Comparison of ENCODE assay signal across 8 cellular contexts in genomic region chr6:105135907-105136432, GRCh38. TPM values are rescaled to one million over a fixed set of nuclear protein-coding genes. Genes with fewer than 3 reads are reported as not detected.
A peak's percentile ranks its signal among the peaks of the same experiment; 100 is the strongest.
DNase-seq lines count a peak whose midpoint lies in the region; ATAC-seq, FAIRE-seq and TF ChIP-seq lines count a peak whose summit lies in the region.

No MANE protein-coding gene starts in this region.

- H3K4me3 ChIP-seq in endothelial cell of umbilical vein (replicated peaks in 1 of 3; ENCODE audit: insufficient read depth in 1 of 3, low read depth in 1 of 3, low read length in 3 of 3) (peak overlapping the region; percentile 53 to 96 (median 76)), neural cell (ENCODE audit: low read length) (peak overlapping the region; percentile 86)

- no peaks in the 10 kb centered on the region for H3K9me2 ChIP-seq in neural cell (ENCODE audit: insufficient read depth, low read length)

- no peaks in the 10 kb centered on the region for H3K9me1 ChIP-seq in endothelial cell of umbilical vein (replicated peaks; ENCODE audit: control insufficient read depth, extremely low read depth, insufficient read depth, low read length)

- H3K4me1 ChIP-seq in ES-I3 (ENCODE audit: insufficient read depth, low read length) (no peaks in the 10 kb centered on the region; the same call in 1 of the 2 replicates), endothelial cell of umbilical vein (ENCODE audit: control insufficient read depth, extremely low read depth, insufficient read depth, low read length) (peaks cover 11% of the 10 kb centered on the region)

- H2AFZ ChIP-seq in endothelial cell of umbilical vein (ENCODE audit: low read depth, low read length): peak overlapping the region; percentile 100
- H2AFZ ChIP-seq in neural cell (ENCODE audit: low read depth, low read length): no peak overlapping the region

- H3K27ac ChIP-seq in endothelial cell of umbilical vein (ENCODE audit: insufficient read depth, low read depth, low read length) (no peak overlapping the region), neural cell (ENCODE audit: low read length) (no peak overlapping the region)

- BruUV-seq in endothelial cell of umbilical vein (replicated peaks; lab: Mats Ljungman, UMichigan): no TSS peak

- H3K9ac ChIP-seq in ES-I3 (ENCODE audit: low read depth, low read length) (peak overlapping the region; percentile 86), endothelial cell of umbilical vein (replicated peaks; ENCODE audit: extremely low read depth, insufficient read depth, low read length) (peak overlapping the region; percentile 63), neural cell (ENCODE audit: low read length) (peak overlapping the region; percentile 43)

- CTCF ChIA-PET in endothelial cell of umbilical vein (lab: Charles Lee): interaction anchor here (0.8 to 1.9 kb wide), 14 partner anchors 9 to 266 kb away, joined by 3 to 29 read pairs (median 4); partner anchors contain the start of gene PREP

- DNase-seq in NCI-H774 (lab: John Stamatoyannopoulos, UW): peak; percentile 24
- DNase-seq in endothelial cell of umbilical vein (ENCODE audit: low read depth, low spot score): peak; percentile 18
- DNase-seq in H4 (ENCODE audit: low spot score): no peak
- no peak for DNase-seq in cerebellum (ENCODE audit: low spot score)

- POLR2A ChIA-PET in endothelial cell of umbilical vein (lab: Charles Lee): no interaction called here

- H4K20me1 ChIP-seq in endothelial cell of umbilical vein (replicated peaks; ENCODE audit: control insufficient read depth, extremely low read depth, insufficient read depth, low read length): no peaks in the 10 kb centered on the region
- H4K20me1 ChIP-seq in neural cell (ENCODE audit: insufficient read depth): no peaks in the 10 kb centered on the region

- H3K27me3 ChIP-seq in endothelial cell of umbilical vein (ENCODE audit: control insufficient read depth in 2 of 2, insufficient read depth in 2 of 2, low read length in 2 of 2) (no peaks in the 10 kb centered on the region), neural cell (ENCODE audit: insufficient read depth, low read depth, low read length) (peaks cover 27% of the 10 kb centered on the region)

- H3K4me2 ChIP-seq in endothelial cell of umbilical vein (ENCODE audit: insufficient read depth, low read length): peak overlapping the region; percentile 86
- peak overlapping the region; percentile 57 for H3K4me2 ChIP-seq in neural cell (ENCODE audit: low read length)

- H3K79me2 ChIP-seq in endothelial cell of umbilical vein (ENCODE audit: control insufficient read depth, insufficient read depth, low read length) (no peaks in the 10 kb centered on the region), neural cell (replicated peaks; ENCODE audit: insufficient read depth, low read length) (no peaks in the 10 kb centered on the region)

- no peak for TF ChIP-seq POLR2A in endothelial cell of umbilical vein (IDR thresholded peaks at IDR 0.05; ENCODE audit: low read depth, low read length)

- TF ChIP-seq CTCF in endothelial cell of umbilical vein (IDR thresholded peaks at IDR 0.05; ENCODE audit: extremely low read depth in 1 of 2, insufficient read depth in 1 of 2, low read depth in 1 of 2, low read length in 2 of 2): no peak
- no peak for TF ChIP-seq CTCF in neural cell (IDR thresholded peaks at IDR 0.05; ENCODE audit: poor library complexity, severe bottlenecking)

- H3F3A ChIP-seq in neural cell (ENCODE audit: insufficient read depth, low read length, poor library complexity, severe bottlenecking): no peaks in the 10 kb centered on the region

- no peak for TF ChIP-seq RAD21 in neural cell (conservative IDR thresholded peaks at IDR 0.05)

- no peaks in the 10 kb centered on the region for H3K9me3 ChIP-seq in ES-I3 (ENCODE audit: control insufficient read depth, insufficient read depth, low read length)
- H3K9me3 ChIP-seq in endothelial cell of umbilical vein (replicated peaks; ENCODE audit: control insufficient read depth, insufficient read depth, low read length): no peaks in the 10 kb centered on the region
- H3K9me3 ChIP-seq in neural cell (ENCODE audit: low read length): no peaks in the 10 kb centered on the region

- dilution Hi-C loops in endothelial cell of umbilical vein (cut with MboI; ENCODE audit: extremely low pct_ligation_motif_present, low sequenced_read_pairs): no loop called here

- H3K36me3 ChIP-seq in ES-I3 (ENCODE audit: insufficient read depth, low read length) (no peaks in the 10 kb centered on the region), endothelial cell of umbilical vein (ENCODE audit: control insufficient read depth in 2 of 2, extremely low read depth in 1 of 2, insufficient read depth in 2 of 2, low read length in 2 of 2) (no peaks in the 10 kb centered on the region), neural cell (ENCODE audit: insufficient read depth, low read length) (no peaks in the 10 kb centered on the region)

- peak; percentile 50 for FAIRE-seq in endothelial cell of umbilical vein (lab: Jason Lieb, UNC)

- ATAC-seq in HG03108 (IDR thresholded peaks at IDR 0.05; ENCODE audit: unreplicated experiment) (no peak), HG03457 (IDR thresholded peaks at IDR 0.05; ENCODE audit: unreplicated experiment) (no peak)

- TF ChIP-seq EP300 in neural cell (conservative IDR thresholded peaks at IDR 0.05; ENCODE audit: poor library complexity, severe bottlenecking): no peak

- intact Hi-C loops in endothelial cell of umbilical vein (cut with micrococcal nuclease): loop anchor here (1.0 to 5.0 kb wide), 3 partner anchors 43 to 267 kb away; partner anchors contain the start of gene PREP

TF ChIP-seq in endothelial cell of umbilical vein, 7 proteins besides CTCF, POLR2A, EP300 and RAD21:
- TF ChIP-seq MYC (IDR thresholded peaks at IDR 0.05; ENCODE audit: low read depth, low read length) (no peak), EZH2 (IDR thresholded peaks at IDR 0.05; ENCODE audit: borderline replicate concordance, low read depth, low read length, severe bottlenecking) (no peak), POLR2AphosphoS5 (IDR thresholded peaks at IDR 0.05; ENCODE audit: insufficient read depth, low read depth, low read length) (no peak), FOS (IDR thresholded peaks at IDR 0.05; ENCODE audit: borderline replicate concordance, insufficient read depth, low read length) (no peak), MAX (IDR thresholded peaks at IDR 0.05; ENCODE audit: insufficient read depth, insufficient read length) (no peak), JUN (IDR thresholded peaks at IDR 0.05; ENCODE audit: borderline replicate concordance, insufficient read depth, insufficient read length, low read depth) (no peak), GATA2 (IDR thresholded peaks at IDR 0.05; ENCODE audit: insufficient read depth, insufficient read length, low read depth, low read length) (no peak)

TF ChIP-seq in neural cell, 6 proteins besides CTCF, POLR2A, EP300 and RAD21:
- TF ChIP-seq REST (IDR thresholded peaks at IDR 0.05; ENCODE audit: borderline replicate concordance) (no peak), MXI1 (conservative IDR thresholded peaks at IDR 0.05; ENCODE audit: poor library complexity, severe bottlenecking) (no peak), TAF1 (IDR thresholded peaks at IDR 0.05; ENCODE audit: low read depth) (no peak), SMC3 (conservative IDR thresholded peaks at IDR 0.05; ENCODE audit: poor library complexity) (no peak), EZH2 (IDR thresholded peaks at IDR 0.05; ENCODE audit: borderline replicate concordance, insufficient read depth, low read length, poor library complexity, severe bottlenecking) (no peak), POLR2AphosphoS5 (IDR thresholded peaks at IDR 0.05) (no peak)
TF ChIP-seq in neural cell: peak in this region for 0.

RNA-seq across cellular contexts. Expression of gene POPDC3, which starts 43.8 kb away (rescaled TPM):
- total RNA-seq in endothelial cell of umbilical vein: 1.7 and 3.1 TPM in 2 replicates
- polyA plus RNA-seq in endothelial cell of umbilical vein: 1.6 TPM in 2 replicates
- polyA plus RNA-seq in endothelial cell of umbilical vein (2011; cell fraction: cytosol; rRNA removed): 0.92 and 1.3 TPM in 2 replicates
- 1.1 and 2.0 TPM in 2 replicates for polyA plus RNA-seq in endothelial cell of umbilical vein (2011; cell fraction: nucleus; rRNA removed)
- 4.0 and 4.1 TPM in 2 replicates for polyA plus RNA-seq in endothelial cell of umbilical vein (2012)
- 0.38 TPM in 1 of 2 replicates, not detected in the other for polyA minus RNA-seq in endothelial cell of umbilical vein
- 0.82 TPM for polyA minus RNA-seq in endothelial cell of umbilical vein (2011; cell fraction: cytosol; rRNA and poly(A)+ RNA removed)
- polyA minus RNA-seq in endothelial cell of umbilical vein (2011; cell fraction: nucleus; rRNA and poly(A)+ RNA removed): not detected in 2 replicates
- polyA plus RNA-seq in neural cell: not detected in 2 replicates
- polyA minus RNA-seq in neural cell: not detected in 2 replicates
- total RNA-seq in H4 (2014; rRNA removed; shearing (Covaris generic)): 35.9 and 42.4 TPM in 2 replicates
- 0.27 TPM for total RNA-seq in cerebellum

Comparison
In these comparisons a context has a peak if more than half of its experiments do, and no peak if none do; other contexts are left out.
1. DNase-seq: peak in NCI-H774 (single experiment) and endothelial cell of umbilical vein (single experiment); none in H4 (single experiment) and cerebellum (single experiment).
2. Peak in every context shown above with its lines, with median percentiles within 50 percentile points of each other: H3K9ac ChIP-seq.